Comparison of ENCODE assay signal across 8 cellular contexts in genomic region chr2:9142551-9143263, GRCh38.
DNase-seq lines count a peak whose midpoint lies in the region; ATAC-seq and TF ChIP-seq lines count a peak whose summit lies in the region.

No MANE protein-coding gene starts in this region.

- H3K9me3 ChIP-seq in duodenal mucosa (ENCODE audit: control insufficient read depth in 1 of 2, low read length in 2 of 2), result no peaks in the 10 kb centered on the region

- H3K36me3 ChIP-seq in ACC112 (ENCODE audit: insufficient read depth, low read length), result no peaks in the 10 kb centered on the region
- H3K36me3 ChIP-seq in duodenal mucosa (ENCODE audit: control insufficient read depth in 1 of 2, insufficient read depth in 2 of 2, low read length in 2 of 2), result no peaks in the 10 kb centered on the region

- H3K27ac ChIP-seq in ACC112 (ENCODE audit: low read depth, low read length), result peak overlapping the region; percentile 30; the same call in 1 of the 2 replicates
- H3K27ac ChIP-seq in duodenal mucosa (ENCODE audit: low read depth, low read length), result no peak overlapping the region

- intact Hi-C loops in lower leg skin (cut with DNase I; ENCODE audit: low total_unique reads), result loop anchor here (2.0 kb wide), 1 partner anchor 192 kb away; no protein-coding TSS in a partner anchor

- TF ChIP-seq CTCF in lower leg skin (IDR thresholded peaks at IDR 0.05), result peak in 2 of 3 donors; percentile 93 to 95

- H3K4me3 ChIP-seq in ACC112 (ENCODE audit: low read depth, low read length), result peak overlapping the region; percentile 12; the same call in 1 of the 2 replicates
- peak overlapping the region; percentile 17 to 48 for H3K4me3 ChIP-seq in duodenal mucosa (ENCODE audit: low read depth in 1 of 2, low read length in 2 of 2)
- H3K4me3 ChIP-seq in lower leg skin (ENCODE audit: low read depth, poor library complexity, severe bottlenecking), result no peak overlapping the region

- H3K27me3 ChIP-seq in ACC112 (ENCODE audit: insufficient read depth, low read length) (no peaks in the 10 kb centered on the region), duodenal mucosa (ENCODE audit: control insufficient read depth in 1 of 2, insufficient read depth in 2 of 2, low read length in 2 of 2) (no peaks in the 10 kb centered on the region)

- H3K9ac ChIP-seq in duodenal mucosa (ENCODE audit: low read depth in 1 of 2, low read length in 2 of 2), result peak overlapping the region; percentile 6 to 7

- H3K79me2 ChIP-seq in ACC112 (ENCODE audit: control insufficient read depth, insufficient read depth, low read length, unreplicated experiment), result no peaks in the 10 kb centered on the region

- H2AFZ ChIP-seq in ACC112 (ENCODE audit: low read length, unreplicated experiment), result peak overlapping the region; percentile 57

- ATAC-seq in GM18508 (IDR thresholded peaks at IDR 0.05; ENCODE audit: insufficient read depth, unreplicated experiment), result peak; percentile 43
- ATAC-seq in HG03066 (IDR thresholded peaks at IDR 0.05; ENCODE audit: low read depth, unreplicated experiment), result peak; percentile 64

- peak; percentile 36 to 81 for DNase-seq in NCI-H526 (lab: John Stamatoyannopoulos, UW)
- peak; percentile 87 to 89 for DNase-seq in activated CD4-positive, alpha-beta T cell treated with anti-CD3 and anti-CD28 coated beads, Interleukin-2, amount 50 U/mL, for 48 hours
- DNase-seq in lower leg skin (ENCODE audit: low spot score in 2 of 2), result peak; percentile 84 to 98
- DNase-seq in stimulated activated CD4-positive, alpha-beta T cell treated with anti-CD3 and anti-CD28 coated beads, Interleukin-4, amount 100 ng/mL, for 4 hours, result peak; percentile 78 to 88

- H3K4me1 ChIP-seq in ACC112 (ENCODE audit: control insufficient read depth, insufficient read depth, low read length, unreplicated experiment) (peaks cover 33% of the 10 kb centered on the region), duodenal mucosa (ENCODE audit: control insufficient read depth in 1 of 2, insufficient read depth in 2 of 2, low read length in 2 of 2) (peaks cover 7 to 17% of the 10 kb centered on the region in 2 donors)

- TF ChIP-seq POLR2A in lower leg skin (IDR thresholded peaks at IDR 0.05), result no peak

- 6 to 9% methylated on average over 34 to 38 of the region's 40 CpGs for WGBS in lower leg skin, 2 donors
